Comparison of ENCODE assay signal across 17 cellular contexts in the genomic region with DNA sequence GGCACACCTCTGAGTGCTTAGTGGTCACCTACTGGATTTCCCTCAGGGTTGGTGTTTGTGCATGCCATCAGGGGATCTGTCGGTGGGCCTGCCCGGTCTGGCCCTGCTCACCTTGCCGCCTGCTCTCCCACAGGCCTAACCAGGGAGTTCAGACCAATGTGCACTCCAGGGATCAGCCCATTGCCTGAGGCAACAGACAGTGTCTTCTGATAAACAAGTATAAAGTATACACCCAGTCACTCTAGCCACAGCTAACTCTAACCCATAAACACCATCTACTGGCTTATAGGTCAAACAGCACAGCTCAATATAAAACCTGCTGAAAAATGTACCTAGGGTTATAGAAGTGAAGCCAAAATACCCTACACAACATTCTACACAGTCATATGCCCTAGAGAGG.
DNase-seq lines count a peak whose midpoint lies in the region; ATAC-seq, FAIRE-seq and TF ChIP-seq lines count a peak whose summit lies in the region.
"Had no signal": no experiment of that assay in that cellular context is flagged by ENCODE, and none has a peak within 500 bp of the region (broad histone marks: within the 10 kb centered on the region; RNA-seq: fewer than 3 reads in every experiment).

No MANE protein-coding gene starts in this region.

- no peak overlapping the region for H3K4me3 Mint-ChIP-seq in T-helper 17 cell
- H3K4me3 Mint-ChIP-seq: activated CD4-positive, alpha-beta memory T cell treated with anti-CD3 and anti-CD28 coated beads for 36 hours; activated naive CD4-positive, alpha-beta T cell treated with anti-CD3 and anti-CD28 coated beads, Interleukin-2, amount 10 ng/mL, durations not matched to agents 7 days and 5 days; dendritic cell treated with granulocyte-macrophage colony-stimulating factor and Interleukin-4, amounts not matched to agents 40 ng/mL and 50 ng/mL, for 4 days had no signal

- FAIRE-seq in GM12878 (lab: Jason Lieb, UNC), result no peak

- H3K27me3 Mint-ChIP-seq in T-helper 17 cell, result no peaks in the 10 kb centered on the region
- H3K27me3 Mint-ChIP-seq: activated CD4-positive, alpha-beta memory T cell treated with anti-CD3 and anti-CD28 coated beads for 36 hours; activated naive CD4-positive, alpha-beta T cell treated with anti-CD3 and anti-CD28 coated beads, Interleukin-2, amount 10 ng/mL, durations not matched to agents 7 days and 5 days; dendritic cell treated with granulocyte-macrophage colony-stimulating factor and Interleukin-4, amounts not matched to agents 40 ng/mL and 50 ng/mL, for 4 days had no signal

- H3K4me1 ChIP-seq in GM12878 (ENCODE audit: control insufficient read depth, insufficient read depth, low read length) (no peaks in the 10 kb centered on the region), trophoblast cell (ENCODE audit: control insufficient read depth in 1 of 2, insufficient read depth in 2 of 2, low read length in 2 of 2) (peaks cover 2 to 3% of the 10 kb centered on the region in 2 experiments)
- H3K4me1 ChIP-seq: sigmoid colon, SJSA1, tibial nerve had no signal

- intact Hi-C loops in GM12878 (cut with micrococcal nuclease; ENCODE audit: unreplicated experiment), result loop anchor here (2.0 kb wide), 1 partner anchor 200 kb away; no protein-coding TSS in a partner anchor

- H3K79me2 ChIP-seq in GM12878 (ENCODE audit: control insufficient read depth, insufficient read depth, low read length) (no peaks in the 10 kb centered on the region), trophoblast cell (ENCODE audit: control insufficient read depth, insufficient read depth, low read length, poor library complexity) (no peaks in the 10 kb centered on the region)

- H2BK12ac ChIP-seq in trophoblast cell (ENCODE audit: low read length), result peak overlapping the region; percentile 9

- H3K4me1 Mint-ChIP-seq in T-helper 17 cell, result no peaks in the 10 kb centered on the region
- H3K4me1 Mint-ChIP-seq: activated naive CD4-positive, alpha-beta T cell treated with anti-CD3 and anti-CD28 coated beads, Interleukin-2, amount 10 ng/mL, durations not matched to agents 7 days and 5 days had no signal

- TF ChIP-seq RAD21 in GM12878 (IDR thresholded peaks at IDR 0.05; ENCODE audit: insufficient read depth, low read depth, low read length), result peak; percentile 66

- H2AFZ ChIP-seq in GM12878 (ENCODE audit: control insufficient read depth, low read depth, low read length) (no peak overlapping the region), trophoblast cell (ENCODE audit: insufficient read depth, low read length, poor library complexity) (no peak overlapping the region)

- no peak overlapping the region for H4K91ac ChIP-seq in trophoblast cell (ENCODE audit: low read depth, low read length)

- H3K9me3 ChIP-seq in GM12878 (replicated peaks; ENCODE audit: control insufficient read depth, insufficient read depth, low read length), result no peaks in the 10 kb centered on the region
- no peaks in the 10 kb centered on the region for H3K9me3 ChIP-seq in trophoblast cell (ENCODE audit: insufficient read depth, low read depth, low read length)
- peaks cover 3% of the 10 kb centered on the region for H3K9me3 ChIP-seq in T-helper 17 cell (ENCODE audit: control insufficient read depth, low read length, poor library complexity, severe bottlenecking)
- H3K9me3 ChIP-seq: sigmoid colon, SJSA1, tibial nerve had no signal

- H3K27me3 ChIP-seq in GM12878 (replicated peaks in 1 of 2; ENCODE audit: control insufficient read depth in 2 of 2, insufficient read depth in 2 of 2, low read length in 1 of 2) (no peaks in the 10 kb centered on the region), trophoblast cell (ENCODE audit: insufficient read depth, low read length) (no peaks in the 10 kb centered on the region)
- H3K27me3 ChIP-seq: sigmoid colon, SJSA1, tibial nerve had no signal

- no peaks in the 10 kb centered on the region for H4K20me1 ChIP-seq in GM12878 (ENCODE audit: control insufficient read depth, insufficient read depth)

- H3K4me2 ChIP-seq in GM12878 (ENCODE audit: control insufficient read depth, insufficient read depth) (no peak overlapping the region), trophoblast cell (ENCODE audit: low read length) (no peak overlapping the region)

- no peaks in the 10 kb centered on the region for H3K79me1 ChIP-seq in trophoblast cell (ENCODE audit: low read length)

- H3K9ac ChIP-seq in GM12878 (ENCODE audit: control insufficient read depth, insufficient read depth, low read length), result no peak overlapping the region
- H3K9ac ChIP-seq in trophoblast cell (ENCODE audit: low read length), result no peak overlapping the region

- no peak overlapping the region for H3K18ac ChIP-seq in trophoblast cell (ENCODE audit: low read length)

- H3K4me3 ChIP-seq in GM12878 (no peak overlapping the region), trophoblast cell (ENCODE audit: low read depth, low read length) (no peak overlapping the region)
- H3K4me3 ChIP-seq: sigmoid colon, SJSA1, tibial nerve had no signal

- TF ChIP-seq CTCF in GM12878 (IDR thresholded peaks at IDR 0.05 in 2 of 3, conservative IDR thresholded peaks at IDR 0.05 in 1 of 3; ENCODE audit: control insufficient read depth in 2 of 3, extremely low read depth in 1 of 3, insufficient read depth in 1 of 3, low read depth in 3 of 3, low read length in 3 of 3), result peak in 1 of 3 experiments; percentile 19; a peak in 1 of 6 replicates

- POLR2A ChIA-PET in GM12878 (lab: Charles Lee), result no interaction called here

- ATAC-seq in GM12878 (peak; percentile 69), HG03095 (IDR thresholded peaks at IDR 0.05; ENCODE audit: unreplicated experiment) (no peak), T-helper 17 cell (no peak)

- no peak overlapping the region for H3K23ac ChIP-seq in trophoblast cell (ENCODE audit: low read length)

- H4K8ac ChIP-seq in trophoblast cell (ENCODE audit: low read depth, low read length), result no peak overlapping the region

- CTCF ChIA-PET in GM12878 (lab: Yijun Ruan, JAX), result interaction anchor here (1.7 kb wide), 1 partner anchor 201 kb away, joined by 33 read pairs; no protein-coding TSS in a partner anchor

- RAD21 ChIA-PET in GM12878 (lab: Charles Lee; ENCODE audit: unreplicated experiment), result interaction anchor here (0.6 to 4.3 kb wide), 3 partner anchors 13 to 200 kb away, joined by 3 to 23 read pairs (median 3); no protein-coding TSS in a partner anchor

- no peak overlapping the region for H3K27ac ChIP-seq in GM12878 (ENCODE audit: control insufficient read depth, insufficient read depth)
- no peak overlapping the region for H3K27ac ChIP-seq in trophoblast cell (ENCODE audit: low read depth, low read length)
- H3K27ac ChIP-seq: sigmoid colon, SJSA1, tibial nerve had no signal

- whole genome bisulfite sequencing in GM12878 (ENCODE audit: insufficient coverage, insufficient replicate concordance, low lambda C conversion rate, missing lambda C conversion rate), result 61% methylated on average over 3 of the region's 3 CpGs
- no CpG with 5 or more reads among the region's 3 CpGs for WGBS in trophoblast cell (ENCODE audit: extremely low coverage, insufficient coverage, insufficient read length)

- in situ Hi-C loops in GM12878 (cut with MboI), result no loop called here

- BruUV-seq in GM12878 (replicated peaks; lab: Mats Ljungman, UMichigan), result no TSS peak

- H3K36me3 Mint-ChIP-seq in T-helper 17 cell (ENCODE audit: low read depth), result no peaks in the 10 kb centered on the region
- H3K36me3 Mint-ChIP-seq: activated CD4-positive, alpha-beta memory T cell treated with anti-CD3 and anti-CD28 coated beads for 36 hours; activated naive CD4-positive, alpha-beta T cell treated with anti-CD3 and anti-CD28 coated beads, Interleukin-2, amount 10 ng/mL, durations not matched to agents 7 days and 5 days had no signal

- H3K14ac ChIP-seq in trophoblast cell (ENCODE audit: low read length), result no peak overlapping the region

- no peak overlapping the region for H2AK5ac ChIP-seq in trophoblast cell (ENCODE audit: low read length)

- H2BK120ac ChIP-seq in trophoblast cell (ENCODE audit: insufficient read depth, low read length, poor library complexity), result no peak overlapping the region

- DNase-seq in NCI-H1092 treated with DMSO at 0.1 percent for 48 hours (lab: John Stamatoyannopoulos, UW) (peak; percentile 20), NCI-H1092 (lab: John Stamatoyannopoulos, UW) (no peak), LHCN-M2 (ENCODE audit: low read depth) (peak; percentile 22), GM12878 (ENCODE audit: low read depth, low spot score) (no peak), trophoblast cell (peak in 1 of 2 donors; percentile 7), NCI-H524 treated with DMSO at 0.1 percent for 48 hours (lab: John Stamatoyannopoulos, UW) (no peak), T-helper 17 cell (no peak)
- DNase-seq: ACHN; activated CD4-positive, alpha-beta memory T cell treated with anti-CD3 and anti-CD28 coated beads for 36 hours; activated naive CD4-positive, alpha-beta T cell treated with anti-CD3 and anti-CD28 coated beads, Interleukin-2, amount 10 ng/mL, durations not matched to agents 7 days and 5 days; hippocampal formation; NCI-H1694 treated with DMSO at 0.1 percent for 48 hours; sigmoid colon had no signal

- H3K36me3 ChIP-seq in GM12878 (ENCODE audit: control insufficient read depth in 2 of 2, insufficient read depth in 2 of 2, low read length in 1 of 2), result no peaks in the 10 kb centered on the region
- no peaks in the 10 kb centered on the region for H3K36me3 ChIP-seq in trophoblast cell (ENCODE audit: control insufficient read depth in 1 of 2, insufficient read depth in 2 of 2, low read length in 2 of 2)
- H3K36me3 ChIP-seq: sigmoid colon, SJSA1, tibial nerve had no signal

- H2BK5ac ChIP-seq in trophoblast cell (ENCODE audit: low read depth, low read length, poor library complexity), result no peak overlapping the region

- no peak overlapping the region for H3K27ac Mint-ChIP-seq in T-helper 17 cell
- H3K27ac Mint-ChIP-seq: activated CD4-positive, alpha-beta memory T cell treated with anti-CD3 and anti-CD28 coated beads for 36 hours; activated naive CD4-positive, alpha-beta T cell treated with anti-CD3 and anti-CD28 coated beads, Interleukin-2, amount 10 ng/mL, durations not matched to agents 7 days and 5 days; dendritic cell treated with granulocyte-macrophage colony-stimulating factor and Interleukin-4, amounts not matched to agents 40 ng/mL and 50 ng/mL, for 4 days had no signal

- no peak for TF ChIP-seq POLR2A in GM12878 (IDR thresholded peaks at IDR 0.05; ENCODE audit: low read depth, low read length)

- SMC1A ChIA-PET in GM12878 (lab: Charles Lee; ENCODE audit: uncharacterized antibody, unreplicated experiment), result interaction anchor here (5.5 kb wide), 1 partner anchor 200 kb away, joined by 45 read pairs; no protein-coding TSS in a partner anchor

- H3K4ac ChIP-seq in trophoblast cell (ENCODE audit: low read depth, low read length), result no peak overlapping the region

- H4K12ac ChIP-seq in trophoblast cell (ENCODE audit: low read depth, low read length), result no peak overlapping the region

- no peak for TF ChIP-seq EP300 in GM12878 (IDR thresholded peaks at IDR 0.05; ENCODE audit: borderline replicate concordance in 1 of 2, control insufficient read depth in 1 of 2, low read depth in 2 of 2, low read length in 2 of 2)

TF ChIP-seq in GM12878, 131 proteins besides CTCF, POLR2A, EP300 and RAD21:
- peak; percentile 17; the same call in 1 of the 2 replicates for TF ChIP-seq SMC3 (IDR thresholded peaks at IDR 0.05; ENCODE audit: borderline replicate concordance, low read length)
- no peak for TF ChIP-seq KLF5 (IDR thresholded peaks at IDR 0.05; ENCODE audit: partially characterized antibody)
- no peak for TF ChIP-seq MYC (IDR thresholded peaks at IDR 0.05; ENCODE audit: insufficient read depth, insufficient read length, insufficient replicate concordance, low read length, severe bottlenecking)

Comparison
In these comparisons a context has a peak if more than half of its experiments do, and no peak if none do; other contexts are left out.
1. DNase-seq: peak in NCI-H1092 treated with DMSO at 0.1 percent for 48 hours (single experiment) and LHCN-M2 (single experiment); none in NCI-H1092 (single experiment), GM12878 (single experiment), NCI-H524 treated with DMSO at 0.1 percent for 48 hours (single experiment) and T-helper 17 cell (0 of 3).